ENCODE assay signal across 8 cellular contexts in the genomic region with DNA sequence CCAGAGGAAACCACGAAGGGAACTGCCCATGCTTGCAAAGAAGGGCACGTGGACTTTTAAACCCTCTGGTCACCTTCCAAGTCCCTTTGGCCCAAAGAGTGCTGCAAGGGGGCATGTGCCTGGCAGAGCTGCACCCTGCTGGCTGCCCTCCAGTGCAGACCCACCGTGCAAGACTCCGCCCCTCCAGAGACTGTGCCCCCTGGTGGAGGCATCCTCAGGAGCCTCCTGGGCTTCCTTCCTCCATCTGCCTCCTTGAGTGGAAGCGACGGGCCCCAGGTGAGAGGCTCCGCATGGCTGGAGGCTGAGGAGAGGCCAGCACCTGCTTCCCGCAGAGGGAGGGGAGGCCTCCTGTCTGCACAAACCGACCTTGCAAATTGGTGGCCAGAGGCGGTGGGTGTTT.
A peak's percentile ranks its signal among the peaks of the same experiment; 100 is the strongest.
DNase-seq lines count a peak whose midpoint lies in the region; ATAC-seq and TF ChIP-seq lines count a peak whose summit lies in the region.

No MANE protein-coding gene starts in this region.

- no peak overlapping the region for H3K4me3 ChIP-seq in GM06990 (replicated peaks; ENCODE audit: low read depth, low read length)
- no peak overlapping the region for H3K4me3 ChIP-seq in choroid plexus epithelial cell (ENCODE audit: low read depth, low read length)

- TF ChIP-seq CTCF in GM06990 (IDR thresholded peaks at IDR 0.05; ENCODE audit: insufficient read depth, low read length, poor library complexity, severe bottlenecking) (peak; percentile 71), choroid plexus epithelial cell (conservative IDR thresholded peaks at IDR 0.05; ENCODE audit: low read depth, low read length) (peak; percentile 38)

- no peak overlapping the region for H3K27ac Mint-ChIP-seq in T-cell

- POLR2A ChIA-PET in T-cell (lab: Charles Lee) = no interaction called here

- H3K36me3 ChIP-seq in GM06990 (ENCODE audit: control insufficient read depth, insufficient read depth, low read length) = no peaks in the 10 kb centered on the region

- ATAC-seq in T-cell (replicated peaks in 1 of 4) = peak; percentile 37 to 76 (median 48)
- ATAC-seq in GM21529 (IDR thresholded peaks at IDR 0.05; ENCODE audit: unreplicated experiment) = no peak
- ATAC-seq in GM21367 (IDR thresholded peaks at IDR 0.05; ENCODE audit: unreplicated experiment) = no peak

- peaks cover 0 to 28% of the 10 kb centered on the region in 2 donors for H3K27me3 Mint-ChIP-seq in T-cell

- no peaks in the 10 kb centered on the region for H3K9me3 Mint-ChIP-seq in T-cell

- H3K27me3 ChIP-seq in GM06990 (replicated peaks; ENCODE audit: control insufficient read depth, insufficient read depth, low read length) = no peaks in the 10 kb centered on the region; the same call in 1 of the 2 replicates

- H3K4me1 Mint-ChIP-seq in T-cell = no peaks in the 10 kb centered on the region

- CTCF ChIA-PET in T-cell (lab: Charles Lee) = no interaction called here

- DNase-seq in GM06990 (ENCODE audit: extremely low read depth, insufficient read length) (peak; percentile 28), T-cell (peak in 26 of 34 experiments; percentile 5 to 52 (median 32)), choroid plexus epithelial cell (ENCODE audit: low read depth) (no peak), KG1 (lab: John Stamatoyannopoulos, UW) (no peak), NCI-H345 (lab: John Stamatoyannopoulos, UW) (no peak)
- peak; percentile 20 to 25 for DNase-seq in stimulated activated CD4-positive, alpha-beta T cell treated with anti-CD3 and anti-CD28 coated beads, Interleukin-1b, Interleukin-23, amount 100 ng/mL, for 4 hours (ENCODE audit: low read depth in 2 of 2)

- H3K4me3 Mint-ChIP-seq in T-cell = no peak overlapping the region

- H3K36me3 Mint-ChIP-seq in T-cell = no peaks in the 10 kb centered on the region

Comparison
In these comparisons a context has a peak if more than half of its experiments do, and no peak if none do; other contexts are left out.
1. DNase-seq: peak in GM06990 (single experiment), T-cell (26 of 34) and stimulated activated CD4-positive, alpha-beta T cell treated with anti-CD3 and anti-CD28 coated beads, Interleukin-1b, Interleukin-23, amount 100 ng/mL, for 4 hours (2 of 2); none in choroid plexus epithelial cell (single experiment), KG1 (single experiment) and NCI-H345 (single experiment).
2. ATAC-seq: peak in T-cell (4 of 4); none in GM21529 (single experiment) and GM21367 (single experiment).